In the genomic region with DNA sequence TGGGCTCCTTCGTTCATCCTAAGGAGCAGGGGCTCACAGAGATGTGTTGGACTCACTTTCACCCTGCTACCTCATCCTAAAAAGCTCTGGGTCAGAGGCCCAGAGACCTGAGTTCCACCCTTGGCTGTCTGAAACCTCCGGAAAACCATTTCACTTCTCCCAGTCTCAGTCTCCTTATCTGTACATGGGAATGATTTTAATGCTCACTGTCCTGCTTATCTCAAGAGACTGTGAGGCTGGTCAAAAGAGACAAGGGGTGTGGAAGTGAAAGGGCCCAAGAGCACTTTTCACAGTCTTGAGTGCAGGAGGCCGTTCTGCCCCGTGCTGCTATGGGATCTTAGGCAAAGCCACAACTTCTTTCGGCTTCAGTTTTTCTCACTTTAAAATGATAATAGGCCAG, we compare ENCODE assay signal across 23 cellular contexts. TPM values are rescaled to one million over a fixed set of nuclear protein-coding genes. Genes with fewer than 3 reads are reported as not detected.
"Had no signal": no experiment of that assay in that cellular context is flagged by ENCODE, and none has a peak within 500 bp of the region (broad histone marks: within the 10 kb centered on the region; RNA-seq: fewer than 3 reads in every experiment).

No MANE protein-coding gene starts in this region.

- H3K9me3 ChIP-seq: neutrophil, pancreas, prostate gland, right atrium auricular region, stomach, thoracic aorta, tibial artery, transverse colon, upper lobe of right lung, uterus had no signal

- H3K36me3 Mint-ChIP-seq: naive thymus-derived CD4-positive, alpha-beta T cell; natural killer cell; neural progenitor cell; stimulated activated effector memory CD8-positive, alpha-beta T cell treated with anti-CD3 and anti-CD28 coated beads, Interleukin-12 subunit alpha, Interleukin-12 subunit beta, amount 100 ng/mL, for 72 hours; stimulated activated naive B cell treated with anti-CD40 and anti-IgM and Interleukin-4, amounts not matched to agents 10 μg/mL and 1 μg/mL and 100 μg/mL, for 72 hours; type B pancreatic cell had no signal

- DNase-seq: retina had no signal

- H3K27ac Mint-ChIP-seq: nephron; stimulated activated effector memory CD8-positive, alpha-beta T cell treated with anti-CD3 and anti-CD28 coated beads, Interleukin-12 subunit alpha, Interleukin-12 subunit beta, amount 100 ng/mL, for 72 hours; stimulated activated naive B cell treated with anti-CD40 and anti-IgM and Interleukin-4, amounts not matched to agents 10 μg/mL and 1 μg/mL and 100 μg/mL, for 72 hours; stimulated activated naive CD8-positive, alpha-beta T cell treated with anti-CD3 and anti-CD28 coated beads, Interleukin-15, Interleukin-2, amounts not matched to agents 100 ng/mL and 50 ng/mL, for 24 hours had no signal

- H3K4me1 ChIP-seq: prostate gland had no signal

- H3K4me1 Mint-ChIP-seq: nephron had no signal

- H3K27ac ChIP-seq: neural progenitor cell, neutrophil, pancreas, prostate gland, right atrium auricular region, thoracic aorta, tibial artery, upper lobe of right lung, uterus had no signal

- H3K36me3 ChIP-seq: neural progenitor cell, neutrophil, pancreas, prostate gland, right atrium auricular region, stomach, thoracic aorta, tibial artery, transverse colon, upper lobe of right lung, uterus had no signal

- H2AFZ ChIP-seq: neural progenitor cell had no signal

- H3K27me3 ChIP-seq: right atrium auricular region, uterus had no signal

- H3K9ac ChIP-seq: neural progenitor cell had no signal

- H3K9me3 Mint-ChIP-seq: naive thymus-derived CD4-positive, alpha-beta T cell; natural killer cell; nephron; neural progenitor cell; stimulated activated effector memory CD8-positive, alpha-beta T cell treated with anti-CD3 and anti-CD28 coated beads, Interleukin-12 subunit alpha, Interleukin-12 subunit beta, amount 100 ng/mL, for 72 hours; stimulated activated naive B cell treated with anti-CD40 and anti-IgM and Interleukin-4, amounts not matched to agents 10 μg/mL and 1 μg/mL and 100 μg/mL, for 72 hours; stimulated activated naive CD8-positive, alpha-beta T cell treated with anti-CD3 and anti-CD28 coated beads, Interleukin-15, Interleukin-2, amounts not matched to agents 100 ng/mL and 50 ng/mL, for 24 hours; type B pancreatic cell had no signal

- H3K4me3 ChIP-seq: neural progenitor cell, prostate gland, right atrium auricular region, skin epidermis, transverse colon, upper lobe of right lung, uterus had no signal

- H3K4me2 ChIP-seq: neural progenitor cell had no signal

RNA-seq across cellular contexts. Expression of a gene that starts 13.2 kb away (rescaled TPM):
- total RNA-seq: natural killer cell, pulmonary artery endothelial cell, sciatic nerve, subcutaneous adipose tissue, upper lobe of right lung had no signal
- polyA plus RNA-seq: naive thymus-derived CD4-positive, alpha-beta T cell had no signal
